Comparison of ENCODE assay signal across 22 cellular contexts in the genomic region with DNA sequence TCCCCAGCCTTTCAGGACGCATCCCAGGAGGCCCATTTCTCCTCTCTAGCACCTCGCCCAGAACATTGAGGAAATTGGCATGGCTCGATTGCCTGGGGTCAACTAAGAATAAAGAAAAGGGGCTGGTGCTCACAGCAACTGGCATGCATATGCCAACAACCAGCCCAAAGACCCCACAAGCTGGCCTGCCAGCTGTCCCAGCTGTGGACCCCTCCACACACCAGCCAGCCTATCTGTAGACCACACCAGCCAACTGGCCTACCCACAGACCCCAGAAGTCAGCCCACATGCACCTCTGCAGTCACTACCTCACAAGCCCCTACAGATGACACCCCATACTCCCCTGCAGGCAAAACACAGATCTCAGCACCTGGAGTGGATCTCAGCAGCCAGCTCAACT.
DNase-seq lines count a peak whose midpoint lies in the region; ATAC-seq and TF ChIP-seq lines count a peak whose summit lies in the region.
"Had no signal": no experiment of that assay in that cellular context is flagged by ENCODE, and none has a peak within 500 bp of the region (broad histone marks: within the 10 kb centered on the region; RNA-seq: fewer than 3 reads in every experiment).

No MANE protein-coding gene starts in this region.

- no peaks in the 10 kb centered on the region for H3K27me3 ChIP-seq in aorta (ENCODE audit: control insufficient read depth in 1 of 2, insufficient read depth in 2 of 2, low read length in 1 of 2)

- no peaks in the 10 kb centered on the region for H3K4me1 Mint-ChIP-seq in activated CD4-positive, alpha-beta T cell treated with anti-CD3 and anti-CD28 coated beads, Interleukin-2, amount 10 ng/mL, durations not matched to agents 24 days and 14 days

- H3K27ac Mint-ChIP-seq in activated CD4-positive, alpha-beta T cell treated with anti-CD3 and anti-CD28 coated beads, Interleukin-2, amount 10 ng/mL, durations not matched to agents 24 days and 14 days: peak overlapping the region; percentile 65
- H3K27ac Mint-ChIP-seq: B cell, HFFc6 had no signal

- no peak overlapping the region for H3K4me3 Mint-ChIP-seq in activated CD4-positive, alpha-beta T cell treated with anti-CD3 and anti-CD28 coated beads, Interleukin-2, amount 10 ng/mL, durations not matched to agents 24 days and 14 days
- H3K4me3 Mint-ChIP-seq: B cell, HFFc6 had no signal

- H3K27ac ChIP-seq in aorta (ENCODE audit: low read depth in 1 of 2, low read length in 2 of 2): no peak overlapping the region
- H3K27ac ChIP-seq: RWPE1 had no signal

- no peaks in the 10 kb centered on the region for H3K4me1 ChIP-seq in aorta (ENCODE audit: control insufficient read depth in 1 of 2, insufficient read depth in 2 of 2, low read length in 2 of 2)

- ATAC-seq in Right ventricle myocardium superior (ENCODE audit: poor library complexity) (no peak), omental fat pad (ENCODE audit: low FRiP score) (no peak), aorta (ENCODE audit: low FRiP score) (no peak)
- ATAC-seq: HepG2, PC-3 had no signal

- peaks cover 2% of the 10 kb centered on the region for H3K27me3 Mint-ChIP-seq in activated CD4-positive, alpha-beta T cell treated with anti-CD3 and anti-CD28 coated beads, Interleukin-2, amount 10 ng/mL, durations not matched to agents 24 days and 14 days

- TF ChIP-seq CTCF in omental fat pad (IDR thresholded peaks at IDR 0.05): no peak

- no peak for DNase-seq in activated CD4-positive, alpha-beta T cell treated with anti-CD3 and anti-CD28 coated beads, Interleukin-2, amount 10 ng/mL, durations not matched to agents 24 days and 14 days
- no peak for DNase-seq in activated CD4-positive, alpha-beta T cell treated with anti-CD3 and anti-CD28 coated beads for 4 hours
- DNase-seq in cardiac septum (ENCODE audit: low spot score) (peak; percentile 62), Right ventricle myocardium superior (no peak), omental fat pad (ENCODE audit: low spot score) (peak; percentile 13), aorta (peak; percentile 13 to 25), NCI-H1694 (lab: John Stamatoyannopoulos, UW) (no peak), NCI-H2029 (lab: John Stamatoyannopoulos, UW) (no peak)
- DNase-seq: 8988T, DMS79 treated with DMSO at 0.1 percent for 48 hours, H7, HFFc6, KBM-7, NCI-H1105 treated with DMSO at 0.1 percent for 48 hours, NCI-H187, NCI-H226, NCI-H524, NCI-H82, PC-3 had no signal

- no peaks in the 10 kb centered on the region for H3K36me3 ChIP-seq in aorta (ENCODE audit: control insufficient read depth in 1 of 2, insufficient read depth in 2 of 2, low read length in 1 of 2)

- peaks cover 2% of the 10 kb centered on the region for H3K9me3 ChIP-seq in aorta (ENCODE audit: control insufficient read depth, low read length)

- WGBS in aorta, 2 donors: 95 to 97% methylated on average over 3 of the region's 3 CpGs

- peaks cover 5% of the 10 kb centered on the region for H3K36me3 Mint-ChIP-seq in activated CD4-positive, alpha-beta T cell treated with anti-CD3 and anti-CD28 coated beads, Interleukin-2, amount 10 ng/mL, durations not matched to agents 24 days and 14 days (ENCODE audit: low read depth)

- H3K9me3 Mint-ChIP-seq in activated CD4-positive, alpha-beta T cell treated with anti-CD3 and anti-CD28 coated beads, Interleukin-2, amount 10 ng/mL, durations not matched to agents 24 days and 14 days: peaks cover 32% of the 10 kb centered on the region

- H3K4me3 ChIP-seq in aorta (ENCODE audit: low read length in 2 of 2): no peak overlapping the region

- intact Hi-C loops in activated CD4-positive, alpha-beta T cell treated with anti-CD3 and anti-CD28 coated beads, Interleukin-2, amount 10 ng/mL, durations not matched to agents 24 days and 14 days (cut with micrococcal nuclease): no loop called here
- intact Hi-C loops in cardiac septum (cut with DNase I): no loop called here
- intact Hi-C loops in Right ventricle myocardium superior (cut with DNase I): no loop called here
- intact Hi-C loops in aorta (cut with DNase I): no loop called here

Comparison
In these comparisons a context has a peak if more than half of its experiments do, and no peak if none do; other contexts are left out.
1. DNase-seq: peak in cardiac septum (single experiment), omental fat pad (single experiment) and aorta (2 of 2); none in activated CD4-positive, alpha-beta T cell treated with anti-CD3 and anti-CD28 coated beads, Interleukin-2, amount 10 ng/mL, durations not matched to agents 24 days and 14 days (single experiment), activated CD4-positive, alpha-beta T cell treated with anti-CD3 and anti-CD28 coated beads for 4 hours (0 of 2), Right ventricle myocardium superior (single experiment), NCI-H1694 (single experiment) and NCI-H2029 (single experiment).